In genomic region chr21:44962481-44962966, GRCh38 we compare ENCODE assay signal across 12 cellular contexts. TPM values are rescaled to one million over a fixed set of nuclear protein-coding genes. Genes with fewer than 3 reads are reported as not detected.
DNase-seq lines count a peak whose midpoint lies in the region; ATAC-seq, FAIRE-seq and TF ChIP-seq lines count a peak whose summit lies in the region.
"Had no signal": no experiment of that assay in that cellular context is flagged by ENCODE, and none has a peak within 500 bp of the region (broad histone marks: within the 10 kb centered on the region; RNA-seq: fewer than 3 reads in every experiment).

No MANE protein-coding gene starts in this region.

- H3F3A ChIP-seq in neural progenitor cell (ENCODE audit: low read depth): peaks cover 15% of the 10 kb centered on the region

- H3K36me3 ChIP-seq in neural progenitor cell (no peaks in the 10 kb centered on the region), SJCRH30 (peaks cover 58% of the 10 kb centered on the region)

- H3K27ac ChIP-seq in neural progenitor cell: no peak overlapping the region
- no peak overlapping the region for H3K27ac ChIP-seq in SJCRH30

- ATAC-seq in GM18861 (IDR thresholded peaks at IDR 0.05; ENCODE audit: unreplicated experiment): no peak
- ATAC-seq: natural killer cell treated with Interleukin-12 subunit alpha and Interleukin-12 subunit beta and Interleukin-15 and Interleukin-18, amount 100 ng/mL, for 72 hours had no signal

- H3K9me3 Mint-ChIP-seq in neural progenitor cell: peaks cover 8% of the 10 kb centered on the region
- H3K9me3 Mint-ChIP-seq: natural killer cell treated with Interleukin-12 subunit alpha and Interleukin-12 subunit beta and Interleukin-15 and Interleukin-18, amount 100 ng/mL, for 72 hours had no signal

- no peak for TF ChIP-seq CTCF in fibroblast of villous mesenchyme (IDR thresholded peaks at IDR 0.05; ENCODE audit: insufficient read depth, low read depth, low read length)
- TF ChIP-seq CTCF in neural progenitor cell (IDR thresholded peaks at IDR 0.05): no peak

- peaks cover 32% of the 10 kb centered on the region for H4K20me1 ChIP-seq in neural progenitor cell (ENCODE audit: low read depth)

- H3K27me3 ChIP-seq in neural progenitor cell (no peaks in the 10 kb centered on the region), SJCRH30 (no peaks in the 10 kb centered on the region)

- peaks cover 31% of the 10 kb centered on the region for H3K36me3 Mint-ChIP-seq in neural progenitor cell

- peaks cover 43% of the 10 kb centered on the region for H3K79me2 ChIP-seq in neural progenitor cell (ENCODE audit: low read depth)

- H3K9me3 ChIP-seq in neural progenitor cell (ENCODE audit: low read depth): no peaks in the 10 kb centered on the region
- no peaks in the 10 kb centered on the region for H3K9me3 ChIP-seq in SJCRH30 (replicated peaks)

- no peak overlapping the region for H2AFZ ChIP-seq in neural progenitor cell (replicated peaks)

- no peak for FAIRE-seq in urothelium cell line (lab: Jason Lieb, UNC)

- H3K4me2 ChIP-seq in neural progenitor cell: no peak overlapping the region

- peak overlapping the region; percentile 39 for H3K27ac Mint-ChIP-seq in neural progenitor cell
- H3K27ac Mint-ChIP-seq: natural killer cell treated with Interleukin-12 subunit alpha and Interleukin-12 subunit beta and Interleukin-15 and Interleukin-18, amount 100 ng/mL, for 72 hours had no signal

- no peaks in the 10 kb centered on the region for H3K27me3 Mint-ChIP-seq in neural progenitor cell (ENCODE audit: insufficient read depth, low read depth)
- H3K27me3 Mint-ChIP-seq: natural killer cell treated with Interleukin-12 subunit alpha and Interleukin-12 subunit beta and Interleukin-15 and Interleukin-18, amount 100 ng/mL, for 72 hours had no signal

- H3K9ac ChIP-seq in neural progenitor cell: no peak overlapping the region

- no peak overlapping the region for H3K4me3 Mint-ChIP-seq in neural progenitor cell
- H3K4me3 Mint-ChIP-seq: CD14-positive monocyte; natural killer cell treated with Interleukin-12 subunit alpha and Interleukin-12 subunit beta and Interleukin-15 and Interleukin-18, amount 100 ng/mL, for 72 hours had no signal

- DNase-seq in AG08396 (ENCODE audit: low spot score): peak; percentile 92
- peak; percentile 100 for DNase-seq in amniotic epithelial cell (ENCODE audit: low read depth)
- peak; percentile 99 for DNase-seq in fibroblast of villous mesenchyme (ENCODE audit: low read depth)
- DNase-seq in neural progenitor cell (ENCODE audit: low spot score): no peak
- no peak for DNase-seq in ureter (ENCODE audit: low spot score)
- DNase-seq in SJCRH30: no peak
- no peak for DNase-seq in urothelium cell line (ENCODE audit: low spot score)
- DNase-seq: activated CD8-positive, alpha-beta memory T cell treated with anti-CD3 and anti-CD28 coated beads, Interleukin-2, amount 50 U/mL, for 48 hours; T-helper 1 cell had no signal

- H3K4me3 ChIP-seq in fibroblast of villous mesenchyme (ENCODE audit: low read depth, low read length) (no peak overlapping the region), neural progenitor cell (no peak overlapping the region), SJCRH30 (no peak overlapping the region)

- H3K4me1 ChIP-seq in neural progenitor cell: peaks cover 16% of the 10 kb centered on the region
- peaks cover 10% of the 10 kb centered on the region for H3K4me1 ChIP-seq in SJCRH30

- peaks cover 50% of the 10 kb centered on the region for H3K4me1 Mint-ChIP-seq in neural progenitor cell

RNA-seq across cellular contexts. Expression of gene SLX9, which starts 22.7 kb away (rescaled TPM):
- total RNA-seq in fibroblast of villous mesenchyme (12.1 and 16.4 TPM in 2 replicates), neural progenitor cell (ENCODE audit: low replicate concordance) (4.7 and 17.1 TPM in 2 replicates), ureter (32.4 TPM)
- 26.8 and 32.3 TPM in 2 replicates for total RNA-seq in SJCRH30 (2014; rRNA removed; shearing (Covaris generic))

RNA-seq across cellular contexts. Expression of gene ITGB2, which starts 41.8 kb away (rescaled TPM):
- total RNA-seq in fibroblast of villous mesenchyme (under 0.01 and 0.43 TPM in 2 replicates), neural progenitor cell (ENCODE audit: low replicate concordance) (0.09 TPM in 1 of 2 replicates, not detected in the other), ureter (35.7 TPM)
- total RNA-seq in SJCRH30 (2014; rRNA removed; shearing (Covaris generic)): 38.8 and 42.4 TPM in 2 replicates

Comparison
In these comparisons a context has a peak if more than half of its experiments do, and no peak if none do; other contexts are left out.
1. DNase-seq: peak in AG08396 (single experiment), amniotic epithelial cell (single experiment) and fibroblast of villous mesenchyme (single experiment); none in neural progenitor cell (single experiment), ureter (single experiment), SJCRH30 (0 of 2) and urothelium cell line (single experiment).
2. RNA of gene ITGB2, which starts 41.8 kb away (total RNA-seq): 38.8 to 42.4 TPM in SJCRH30 and 35.7 TPM in ureter (single experiment); under 0.01 to 0.43 TPM in fibroblast of villous mesenchyme and 0.09 TPM in neural progenitor cell; every median in the first group is over 10 times any median in the second.